1 cellular context compared by ENCODE assay signal in genomic region chr1:15876357-15876756, GRCh38.
TF ChIP-seq lines count a peak whose summit lies in the region.

No MANE protein-coding gene starts in this region.

TF ChIP-seq in H1, 55 proteins besides CTCF, POLR2A, EP300 and RAD21:
- no peak for TF ChIP-seq PHF8 (conservative IDR thresholded peaks at IDR 0.05; ENCODE audit: low read depth, low read length)
- TF ChIP-seq CREB1 (IDR thresholded peaks at IDR 0.05) = 0 out of 2 replicates have a peak, but pooled peaks have one; percentile 23
- no peak for TF ChIP-seq POLR2AphosphoS5 (IDR thresholded peaks at IDR 0.05; ENCODE audit: low read depth, low read length)
- TF ChIP-seq ATF2 (IDR thresholded peaks at IDR 0.05; ENCODE audit: low read length) = no peak
